ENCODE assay signal across 8 cellular contexts in genomic region chr7:91636129-91636724, GRCh38.
DNase-seq lines count a peak whose midpoint lies in the region; ATAC-seq and TF ChIP-seq lines count a peak whose summit lies in the region.

No MANE protein-coding gene starts in this region.

- intact Hi-C loops in sigmoid colon (cut with DNase I) = no loop called here

- H3K4me2 ChIP-seq in fibroblast of lung (ENCODE audit: extremely low read depth, insufficient read depth, low read length) = no peak overlapping the region

- H3K27me3 ChIP-seq in fibroblast of lung (ENCODE audit: control insufficient read depth, insufficient read depth, low read length) = no peaks in the 10 kb centered on the region
- no peaks in the 10 kb centered on the region for H3K27me3 ChIP-seq in sigmoid colon

- H3K36me3 ChIP-seq in fibroblast of lung (ENCODE audit: control insufficient read depth, insufficient read depth, low read length) = no peaks in the 10 kb centered on the region
- no peaks in the 10 kb centered on the region for H3K36me3 ChIP-seq in sigmoid colon

- no peak overlapping the region for H3K9ac ChIP-seq in fibroblast of lung (ENCODE audit: insufficient read depth, low read length)

- H3K27ac ChIP-seq in fibroblast of lung (ENCODE audit: insufficient read depth, low read length) (no peak overlapping the region), sigmoid colon (no peak overlapping the region)

- TF ChIP-seq POLR2A in sigmoid colon (IDR thresholded peaks at IDR 0.05) = no peak

- H3K9me3 ChIP-seq in fibroblast of lung (ENCODE audit: control insufficient read depth, insufficient read depth, low read depth, low read length) (no peaks in the 10 kb centered on the region), sigmoid colon (no peaks in the 10 kb centered on the region)

- peak; percentile 37 for TF ChIP-seq CTCF in HFF-Myc (IDR thresholded peaks at IDR 0.05; ENCODE audit: low read depth, low read length, missing control alignments)
- TF ChIP-seq CTCF in fibroblast of lung (conservative IDR thresholded peaks at IDR 0.05 in 1 of 2, IDR thresholded peaks at IDR 0.05 in 1 of 2; ENCODE audit: low read depth in 1 of 2, low read length in 2 of 2) = peak; percentile 35 to 53
- TF ChIP-seq CTCF in sigmoid colon (IDR thresholded peaks at IDR 0.05) = peak in 3 of 4 experiments; percentile 16 to 37 (median 28)

- H3K4me3 ChIP-seq in HFF-Myc (replicated peaks; ENCODE audit: low read depth, low read length) (no peak overlapping the region), fibroblast of lung (replicated peaks in 1 of 4; ENCODE audit: control extremely low read depth in 1 of 4, insufficient read depth in 1 of 4, low read depth in 3 of 4, low read length in 4 of 4) (no peak overlapping the region), sigmoid colon (no peak overlapping the region)

- H3K4me1 ChIP-seq in fibroblast of lung (ENCODE audit: control insufficient read depth, extremely low read depth, insufficient read depth, low read length) = no peaks in the 10 kb centered on the region
- H3K4me1 ChIP-seq in sigmoid colon = no peaks in the 10 kb centered on the region

- ATAC-seq in GM19328 (IDR thresholded peaks at IDR 0.05; ENCODE audit: unreplicated experiment) = no peak

- WGBS in sigmoid colon, 2 donors = 66 to 84% methylated on average over 6 of the region's 6 CpGs

- peak; percentile 24 for DNase-seq in EH (ENCODE audit: low read depth)
- no peak for DNase-seq in HFF-Myc (ENCODE audit: extremely low read depth, low read depth)
- DNase-seq in NOMO-1 treated with dmso at 0.1 percent for 144 hours (lab: John Stamatoyannopoulos, UW; ENCODE audit: unreplicated experiment) = peak; percentile 72
- DNase-seq in fibroblast of lung (ENCODE audit: low read depth in 2 of 2) = peak in 1 of 2 donors; percentile 28
- DNase-seq in sigmoid colon = no peak
- no peak for DNase-seq in NCI-H1105 treated with DMSO at 0.1 percent for 48 hours (lab: John Stamatoyannopoulos, UW)
- DNase-seq in NCI-H1105 (lab: John Stamatoyannopoulos, UW) = no peak

- no peak for TF ChIP-seq EP300 in sigmoid colon (IDR thresholded peaks at IDR 0.05)

- no peak overlapping the region for H2AFZ ChIP-seq in fibroblast of lung (ENCODE audit: low read length)

- H3K79me2 ChIP-seq in fibroblast of lung (ENCODE audit: control insufficient read depth, insufficient read depth, low read length) = no peaks in the 10 kb centered on the region

- no peaks in the 10 kb centered on the region for H4K20me1 ChIP-seq in fibroblast of lung (ENCODE audit: control insufficient read depth, extremely low read depth, insufficient read depth, low read length)

Comparison
In these comparisons a context has a peak if more than half of its experiments do, and no peak if none do; other contexts are left out.
1. DNase-seq: peak in EH (single experiment) and NOMO-1 treated with dmso at 0.1 percent for 144 hours (single experiment); none in HFF-Myc (single experiment), sigmoid colon (single experiment), NCI-H1105 treated with DMSO at 0.1 percent for 48 hours (single experiment) and NCI-H1105 (single experiment).
2. Peak in every context shown above with its lines, with median percentiles within 50 percentile points of each other: CTCF ChIP-seq.